9 cellular contexts compared by ENCODE assay signal in the genomic region with DNA sequence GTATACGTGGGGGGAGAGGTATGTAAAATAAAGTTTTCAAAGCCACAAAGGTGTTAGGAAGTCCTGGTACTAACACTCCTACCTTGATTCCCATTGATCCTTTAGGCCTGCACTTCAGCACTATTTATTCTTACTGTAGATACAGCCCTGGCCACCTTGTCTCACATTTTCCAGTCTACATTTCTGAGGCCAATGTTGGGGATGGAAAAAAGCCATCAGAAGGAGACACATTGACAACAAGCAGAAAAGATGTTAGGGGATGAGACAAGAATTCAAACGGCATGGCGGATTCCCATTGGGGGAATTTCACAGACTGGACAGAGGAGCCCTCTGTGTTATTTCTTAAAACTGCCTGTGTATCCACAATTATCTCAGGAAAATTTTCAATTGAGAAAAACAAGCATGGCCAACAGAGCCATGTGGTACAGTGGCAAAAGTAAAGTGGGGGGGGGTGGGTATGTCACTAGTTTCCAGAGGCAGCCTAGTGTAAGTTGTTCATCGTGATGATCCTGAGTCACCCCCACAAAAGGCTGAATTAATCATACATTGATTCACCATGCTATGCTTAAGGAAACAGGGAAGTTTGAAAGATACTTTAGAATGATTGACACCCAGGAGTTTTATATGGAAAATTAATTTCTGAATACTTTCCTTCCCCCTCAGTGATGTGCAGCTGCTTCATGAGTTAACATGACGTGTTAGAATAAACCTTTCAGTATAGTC. TPM values are rescaled to one million over a fixed set of nuclear protein-coding genes. Genes with fewer than 3 reads are reported as not detected.
DNase-seq lines count a peak whose midpoint lies in the region; ATAC-seq, FAIRE-seq and TF ChIP-seq lines count a peak whose summit lies in the region.
"Had no signal": no experiment of that assay in that cellular context is flagged by ENCODE, and none has a peak within 500 bp of the region (broad histone marks: within the 10 kb centered on the region; RNA-seq: fewer than 3 reads in every experiment).

No MANE protein-coding gene starts in this region.

- no peaks in the 10 kb centered on the region for H4K20me1 ChIP-seq in HCT116 (ENCODE audit: insufficient read depth)
- peaks cover 38% of the 10 kb centered on the region for H4K20me1 ChIP-seq in astrocyte (ENCODE audit: insufficient read depth, low read length)

- no peak for ATAC-seq in HCT116
- peak in 1 of 4 donors; percentile 20 for ATAC-seq in right lobe of liver
- no peak for ATAC-seq in GM18520 (IDR thresholded peaks at IDR 0.05; ENCODE audit: unreplicated experiment)
- ATAC-seq in HG03095 (IDR thresholded peaks at IDR 0.05; ENCODE audit: unreplicated experiment) = no peak
- ATAC-seq in GM21447 (IDR thresholded peaks at IDR 0.05; ENCODE audit: unreplicated experiment) = no peak

- H3K4me1 ChIP-seq in HCT116 (ENCODE audit: control insufficient read depth in 1 of 2, insufficient read depth in 2 of 2, low read length in 2 of 2) (peaks cover 23 to 68% of the 10 kb centered on the region in 2 experiments), astrocyte (ENCODE audit: insufficient read depth, low read length) (peaks cover 41% of the 10 kb centered on the region), right lobe of liver (peaks cover 2 to 99% (median 38%) of the 10 kb centered on the region in 4 donors)

- WGBS in right lobe of liver (ENCODE audit: insufficient coverage, low coverage, low lambda C conversion rate, missing lambda C conversion rate) = 58% methylated on average over 5 of the region's 5 CpGs

- H3K9me2 ChIP-seq in HCT116 (ENCODE audit: insufficient read depth) = no peaks in the 10 kb centered on the region

- intact Hi-C loops in HCT116 (cut with micrococcal nuclease) = no loop called here
- intact Hi-C loops in right lobe of liver (cut with DNase I) = no loop called here

- no peak overlapping the region for H3K4me3 Mint-ChIP-seq in astrocyte (ENCODE audit: unreplicated experiment)

- TF ChIP-seq RAD21 in HCT116 (IDR thresholded peaks at IDR 0.05; ENCODE audit: low read depth) = no peak

- TF ChIP-seq POLR2A in HCT116 (IDR thresholded peaks at IDR 0.05; ENCODE audit: borderline replicate concordance, extremely low read depth, insufficient read depth, insufficient read length) = no peak
- no peak for TF ChIP-seq POLR2A in right lobe of liver (IDR thresholded peaks at IDR 0.05)

- CTCF ChIA-PET in HCT116 (lab: Charles Lee) = no interaction called here

- no peak overlapping the region for H3K27ac ChIP-seq in HCT116 (ENCODE audit: low read depth, low read length)
- peak overlapping the region; percentile 74 for H3K27ac ChIP-seq in astrocyte (ENCODE audit: low read depth, low read length)
- peak overlapping the region; percentile 10 to 97 (median 55) for H3K27ac ChIP-seq in right lobe of liver
- peak overlapping the region in 1 of 2 donors; percentile 22 for H3K27ac ChIP-seq in coronary artery

- H3K27me3 Mint-ChIP-seq in astrocyte (ENCODE audit: low read depth, unreplicated experiment) = no peaks in the 10 kb centered on the region

- peak overlapping the region; percentile 97 for H3K27ac Mint-ChIP-seq in astrocyte (ENCODE audit: unreplicated experiment)

- FAIRE-seq in astrocyte (lab: Jason Lieb, UNC) = no peak

- RAD21 ChIA-PET in HCT116 (lab: Charles Lee; ENCODE audit: low non-redundant PET in 1 of 2, low total read pairs in 2 of 2, uncharacterized antibody in 2 of 2, unreplicated experiment in 2 of 2) = interaction anchor here in 1 of 2 experiments (0.7 kb wide), 1 partner anchor 328 kb away, joined by 3 read pairs; no protein-coding TSS in a partner anchor

- BruUV-seq in HCT116 (replicated peaks; lab: Mats Ljungman, UMichigan) = no TSS peak

- DNase-seq in A172 (ENCODE audit: low spot score) = peak; percentile 46
- no peak for DNase-seq in HCT116 (ENCODE audit: low read depth, low spot score)
- DNase-seq in astrocyte (ENCODE audit: low read depth) = peak; percentile 75
- no peak for DNase-seq in right lobe of liver
- no peak for DNase-seq in coronary artery (ENCODE audit: low spot score)
- DNase-seq: occipital lobe had no signal

- no peaks in the 10 kb centered on the region for H3K9me3 ChIP-seq in HCT116 (ENCODE audit: control insufficient read depth in 1 of 2, insufficient read depth in 1 of 2, low read depth in 1 of 2, low read length in 2 of 2)
- no peaks in the 10 kb centered on the region for H3K9me3 ChIP-seq in astrocyte (ENCODE audit: insufficient read depth, low read depth, low read length)
- H3K9me3 ChIP-seq in right lobe of liver = no peaks in the 10 kb centered on the region

- no peak for TF ChIP-seq CTCF in HCT116 (IDR thresholded peaks at IDR 0.05 in 2 of 3, conservative IDR thresholded peaks at IDR 0.05 in 1 of 3; ENCODE audit: borderline replicate concordance in 1 of 3, insufficient read depth in 1 of 3, low read depth in 2 of 3, low read length in 2 of 3)
- no peak for TF ChIP-seq CTCF in astrocyte (IDR thresholded peaks at IDR 0.05; ENCODE audit: insufficient read depth, low read depth, low read length)
- TF ChIP-seq CTCF in right lobe of liver (IDR thresholded peaks at IDR 0.05) = no peak
- no peak for TF ChIP-seq CTCF in coronary artery (IDR thresholded peaks at IDR 0.05)

- H3K36me3 ChIP-seq in HCT116 (ENCODE audit: control insufficient read depth in 1 of 2, insufficient read depth in 2 of 2, low read length in 2 of 2) (no peaks in the 10 kb centered on the region), astrocyte (ENCODE audit: insufficient read depth, low read length) (no peaks in the 10 kb centered on the region), right lobe of liver (no peaks in the 10 kb centered on the region)

- peaks cover 80% of the 10 kb centered on the region for H3K4me1 Mint-ChIP-seq in astrocyte (ENCODE audit: low read depth, unreplicated experiment)

- POLR2A ChIA-PET in HCT116 (lab: Charles Lee) = no interaction called here

- H3K27me3 ChIP-seq in HCT116 (ENCODE audit: insufficient read depth, low read length) (no peaks in the 10 kb centered on the region), astrocyte (ENCODE audit: insufficient read depth, low read length) (no peaks in the 10 kb centered on the region), right lobe of liver (no peaks in the 10 kb centered on the region)

- peak overlapping the region; percentile 29 for H3K4me2 ChIP-seq in HCT116 (ENCODE audit: low read length)
- H3K4me2 ChIP-seq in astrocyte (ENCODE audit: low read length) = peak overlapping the region; percentile 77

- no peak overlapping the region for H3K4me3 ChIP-seq in HCT116 (replicated peaks in 1 of 2; ENCODE audit: low read depth in 1 of 2, low read length in 2 of 2)
- H3K4me3 ChIP-seq in astrocyte (ENCODE audit: insufficient read depth, low read depth, low read length) = no peak overlapping the region
- H3K4me3 ChIP-seq in right lobe of liver = no peak overlapping the region
- H3K4me3 ChIP-seq in coronary artery = no peak overlapping the region

- no peaks in the 10 kb centered on the region for H3K36me3 Mint-ChIP-seq in astrocyte (ENCODE audit: low read depth, unreplicated experiment)

- peaks cover 95% of the 10 kb centered on the region for H3K79me2 ChIP-seq in HCT116 (ENCODE audit: insufficient read depth, low read length)
- peaks cover 100% of the 10 kb centered on the region for H3K79me2 ChIP-seq in astrocyte (ENCODE audit: insufficient read depth, low read length)

- H3K9ac ChIP-seq in HCT116 (ENCODE audit: low read length) (no peak overlapping the region), astrocyte (ENCODE audit: low read length) (peak overlapping the region; percentile 61)

- no peak overlapping the region for H2AFZ ChIP-seq in HCT116 (ENCODE audit: low read depth, low read length, poor library complexity, severe bottlenecking)
- no peak overlapping the region for H2AFZ ChIP-seq in astrocyte (ENCODE audit: low read depth, low read length)

- H3K9me3 Mint-ChIP-seq in astrocyte (ENCODE audit: unreplicated experiment) = no peaks in the 10 kb centered on the region

TF ChIP-seq in HCT116, 20 proteins besides CTCF, POLR2A, EP300 and RAD21:
- no peak for TF ChIP-seq EZH2 (IDR thresholded peaks at IDR 0.05)
- TF ChIP-seq, protein P1, sequence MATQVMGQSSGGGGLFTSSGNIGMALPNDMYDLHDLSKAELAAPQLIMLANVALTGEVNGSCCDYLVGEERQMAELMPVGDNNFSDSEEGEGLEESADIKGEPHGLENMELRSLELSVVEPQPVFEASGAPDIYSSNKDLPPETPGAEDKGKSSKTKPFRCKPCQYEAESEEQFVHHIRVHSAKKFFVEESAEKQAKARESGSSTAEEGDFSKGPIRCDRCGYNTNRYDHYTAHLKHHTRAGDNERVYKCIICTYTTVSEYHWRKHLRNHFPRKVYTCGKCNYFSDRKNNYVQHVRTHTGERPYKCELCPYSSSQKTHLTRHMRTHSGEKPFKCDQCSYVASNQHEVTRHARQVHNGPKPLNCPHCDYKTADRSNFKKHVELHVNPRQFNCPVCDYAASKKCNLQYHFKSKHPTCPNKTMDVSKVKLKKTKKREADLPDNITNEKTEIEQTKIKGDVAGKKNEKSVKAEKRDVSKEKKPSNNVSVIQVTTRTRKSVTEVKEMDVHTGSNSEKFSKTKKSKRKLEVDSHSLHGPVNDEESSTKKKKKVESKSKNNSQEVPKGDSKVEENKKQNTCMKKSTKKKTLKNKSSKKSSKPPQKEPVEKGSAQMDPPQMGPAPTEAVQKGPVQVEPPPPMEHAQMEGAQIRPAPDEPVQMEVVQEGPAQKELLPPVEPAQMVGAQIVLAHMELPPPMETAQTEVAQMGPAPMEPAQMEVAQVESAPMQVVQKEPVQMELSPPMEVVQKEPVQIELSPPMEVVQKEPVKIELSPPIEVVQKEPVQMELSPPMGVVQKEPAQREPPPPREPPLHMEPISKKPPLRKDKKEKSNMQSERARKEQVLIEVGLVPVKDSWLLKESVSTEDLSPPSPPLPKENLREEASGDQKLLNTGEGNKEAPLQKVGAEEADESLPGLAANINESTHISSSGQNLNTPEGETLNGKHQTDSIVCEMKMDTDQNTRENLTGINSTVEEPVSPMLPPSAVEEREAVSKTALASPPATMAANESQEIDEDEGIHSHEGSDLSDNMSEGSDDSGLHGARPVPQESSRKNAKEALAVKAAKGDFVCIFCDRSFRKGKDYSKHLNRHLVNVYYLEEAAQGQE (IDR thresholded peaks at IDR 0.05; ENCODE audit: low read depth) = no peak
- peak; percentile 29; the same call in 1 of the 2 replicates for TF ChIP-seq JUND (IDR thresholded peaks at IDR 0.05)
- TF ChIP-seq FOSL1 (IDR thresholded peaks at IDR 0.05; ENCODE audit: low read depth) = peak; percentile 29; the same call in 1 of the 2 replicates
- TF ChIP-seq, protein P2, sequence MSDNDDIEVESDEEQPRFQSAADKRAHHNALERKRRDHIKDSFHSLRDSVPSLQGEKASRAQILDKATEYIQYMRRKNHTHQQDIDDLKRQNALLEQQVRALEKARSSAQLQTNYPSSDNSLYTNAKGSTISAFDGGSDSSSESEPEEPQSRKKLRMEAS (IDR thresholded peaks at IDR 0.05) = peak; percentile 42; the same call in 1 of the 2 replicates
- 0 out of 2 replicates have a peak, but pooled peaks have one; percentile 32 for TF ChIP-seq SP1 (IDR thresholded peaks at IDR 0.05; ENCODE audit: low read depth)

RNA-seq across cellular contexts. Expression of a gene that starts 40.5 kb away (rescaled TPM):
- 5.1 and 7.3 TPM in 2 replicates for total RNA-seq in A172 (2014; rRNA removed; shearing (Covaris generic))
- total RNA-seq in HCT116 (2021; ENCODE audit: unreplicated experiment) (47.9 TPM), astrocyte (37.2 and 41.8 TPM in 2 replicates), right lobe of liver (10 to 100 TPM; 28.7 to 46.3 (median 39.6) TPM)
- polyA plus RNA-seq in HCT116 (2012) = 21.4 and 26.4 TPM in 2 replicates

Comparison
In these comparisons a context has a peak if more than half of its experiments do, and no peak if none do; other contexts are left out.
1. DNase-seq: peak in A172 (single experiment) and astrocyte (single experiment); none in HCT116 (single experiment), right lobe of liver (0 of 3) and coronary artery (single experiment).